21 cellular contexts compared by ENCODE assay signal in genomic region chr7:130195396-130195795, GRCh38. TPM values are rescaled to one million over a fixed set of nuclear protein-coding genes. Genes with fewer than 3 reads are reported as not detected.
A peak's percentile ranks its signal among the peaks of the same experiment; 100 is the strongest.
DNase-seq lines count a peak whose midpoint lies in the region; ATAC-seq, FAIRE-seq and TF ChIP-seq lines count a peak whose summit lies in the region.
"Had no signal": no experiment of that assay in that cellular context is flagged by ENCODE, and none has a peak within 500 bp of the region (broad histone marks: within the 10 kb centered on the region; RNA-seq: fewer than 3 reads in every experiment).

No MANE protein-coding gene starts in this region.

- H3K9ac ChIP-seq in IMR-90 (ENCODE audit: low read depth, low read length): no peak overlapping the region
- no peak overlapping the region for H3K9ac ChIP-seq in K562 (ENCODE audit: insufficient read depth in 1 of 2, low read depth in 2 of 2, low read length in 2 of 2)

- H3K56ac ChIP-seq in IMR-90 (ENCODE audit: extremely low read depth, insufficient read depth, low read length): no peak overlapping the region

- no peak overlapping the region for H2AFZ ChIP-seq in IMR-90 (replicated peaks; ENCODE audit: low read length, poor library complexity)
- H2AFZ ChIP-seq in K562 (ENCODE audit: low read depth, low read length): no peak overlapping the region
- H2AFZ ChIP-seq: GM23338 had no signal

- H2BK5ac ChIP-seq in IMR-90 (ENCODE audit: low read depth, low read length, poor library complexity, severe bottlenecking): no peak overlapping the region

- no peaks in the 10 kb centered on the region for H3K4me1 ChIP-seq in IMR-90 (ENCODE audit: control insufficient read depth, insufficient read depth, low read length)
- H3K4me1 ChIP-seq in K562 (replicated peaks in 1 of 2; ENCODE audit: control insufficient read depth in 2 of 2, insufficient read depth in 2 of 2, low read length in 2 of 2): peaks cover 0 to 4% of the 10 kb centered on the region in 2 experiments; a peak in 2 of 5 replicates
- peaks cover 0 to 5% (median 0%) of the 10 kb centered on the region in 4 donors for H3K4me1 ChIP-seq in tibial nerve
- H3K4me1 ChIP-seq: Caco-2 had no signal

- TF ChIP-seq EP300 in K562 (IDR thresholded peaks at IDR 0.05; ENCODE audit: low read length) (no peak), tibial nerve (IDR thresholded peaks at IDR 0.05) (no peak)

- TF ChIP-seq CTCF in IMR-90 (conservative IDR thresholded peaks at IDR 0.05; ENCODE audit: low read depth, low read length) (no peak), K562 (IDR thresholded peaks at IDR 0.05 in 2 of 3, conservative IDR thresholded peaks at IDR 0.05 in 1 of 3; ENCODE audit: insufficient read depth in 2 of 3, low read depth in 1 of 3, low read length in 3 of 3) (no peak), GM10266 (IDR thresholded peaks at IDR 0.05; ENCODE audit: control insufficient read depth, insufficient read depth, low read depth, missing control alignments) (no peak), tibial nerve (IDR thresholded peaks at IDR 0.05) (no peak)

- dilution Hi-C loops in IMR-90 (cut with HindIII; ENCODE audit: low sequenced_read_pairs, unreplicated experiment): no loop called here

- H3K27ac ChIP-seq in IMR-90 (ENCODE audit: insufficient read depth, low read length) (no peak overlapping the region), K562 (ENCODE audit: extremely low read depth, low read depth, low read length) (no peak overlapping the region), tibial nerve (no peak overlapping the region)
- H3K27ac ChIP-seq: C4-2B, HL-60 had no signal

- no peak overlapping the region for H3K4ac ChIP-seq in IMR-90 (ENCODE audit: low read depth, low read length)

- no peak overlapping the region for H3K18ac ChIP-seq in IMR-90 (ENCODE audit: low read depth, low read length)

- TF ChIP-seq RAD21 in IMR-90 (IDR thresholded peaks at IDR 0.05; ENCODE audit: low read length): no peak
- no peak for TF ChIP-seq RAD21 in K562 (CRISPR knock-in tag; conservative IDR thresholded peaks at IDR 0.05 in 1 of 2, IDR thresholded peaks at IDR 0.05 in 1 of 2)

- no peak overlapping the region for H2AK5ac ChIP-seq in IMR-90 (ENCODE audit: low read depth, low read length)

- no CpG with 5 or more reads among the region's 2 CpGs for WGBS in IMR-90 (ENCODE audit: extremely low coverage in 2 of 2, insufficient read length in 1 of 2), 2 experiments
- 91% methylated on average over 2 of the region's 2 CpGs for WGBS in K562 (ENCODE audit: insufficient coverage, low coverage, missing lambda C conversion rate)
- WGBS in tibial nerve, 2 donors: 96% methylated on average over 2 of the region's 2 CpGs

- no peak overlapping the region for H4K8ac ChIP-seq in IMR-90 (ENCODE audit: low read depth in 2 of 2, low read length in 2 of 2)

- no peak overlapping the region for H2BK120ac ChIP-seq in IMR-90 (ENCODE audit: low read depth, low read length)

- peaks cover 17% of the 10 kb centered on the region for H3K36me3 ChIP-seq in IMR-90 (ENCODE audit: control insufficient read depth, insufficient read depth, low read length)
- H3K36me3 ChIP-seq in K562 (ENCODE audit: control insufficient read depth, insufficient read depth, low read length): peaks cover 96% of the 10 kb centered on the region
- H3K36me3 ChIP-seq in tibial nerve: peaks cover 0 to 72% (median 5%) of the 10 kb centered on the region in 3 donors

- in situ Hi-C loops in IMR-90 (cut with MboI; ENCODE audit: low sequenced_read_pairs): no loop called here
- in situ Hi-C loops in K562 (cut with MboI): no loop called here

- DNase-seq in IMR-90 (no peak), K562 (ENCODE audit: extremely low read depth in 1 of 4, low spot score in 3 of 4) (no peak), NCI-H2107 treated with DMSO at 0.1 percent for 48 hours (lab: John Stamatoyannopoulos, UW; ENCODE audit: unreplicated experiment) (no peak), GM10266 (ENCODE audit: extremely low spot score) (no peak), tibial nerve (ENCODE audit: low spot score in 2 of 2) (no peak)
- DNase-seq: AML-193; Caco-2; CD4-positive, alpha-beta T cell; GDM1; HFFc6 had no signal

- no peak overlapping the region for H3K14ac ChIP-seq in IMR-90 (replicated peaks; ENCODE audit: low read depth, low read length)

- H2AK9ac ChIP-seq in IMR-90 (replicated peaks; ENCODE audit: low read depth, low read length, poor library complexity): no peak overlapping the region

- intact Hi-C loops in IMR-90 (cut with micrococcal nuclease) (no loop called here), K562 (cut with micrococcal nuclease) (no loop called here)

- no peak overlapping the region for H4K5ac ChIP-seq in IMR-90 (ENCODE audit: low read depth, low read length)

- H3K9me1 ChIP-seq in IMR-90 (ENCODE audit: insufficient read depth, low read length) (no peaks in the 10 kb centered on the region), K562 (ENCODE audit: control insufficient read depth, insufficient read depth, low read length) (no peaks in the 10 kb centered on the region)

- H4K91ac ChIP-seq in IMR-90 (ENCODE audit: insufficient read depth, low read depth, low read length): no peak overlapping the region

- H3K4me2 ChIP-seq in IMR-90 (ENCODE audit: low read depth, low read length) (no peak overlapping the region), K562 (ENCODE audit: insufficient read depth, low read length) (no peak overlapping the region)
- H3K4me2 ChIP-seq: GM23338 had no signal

- POLR2A ChIA-PET in IMR-90 (lab: Charles Lee; ENCODE audit: unreplicated experiment) (no interaction called here), K562 (lab: Yijun Ruan, JAX) (interaction anchor here (7.0 kb wide), 1 partner anchor 10 kb away, joined by 47 read pairs; the partner anchor contains the start of gene TMEM209)

- CTCF ChIA-PET in IMR-90 (lab: Yijun Ruan, JAX) (no interaction called here), K562 (lab: Yijun Ruan, JAX; ENCODE audit: low intra/inter-chr PET ratio) (interaction anchor here (0.5 kb wide), 1 partner anchor 26 kb away, joined by 5 read pairs; no protein-coding TSS in a partner anchor)

- peaks cover 20% of the 10 kb centered on the region for H3K79me2 ChIP-seq in K562 (ENCODE audit: control insufficient read depth, insufficient read depth, low read length)

- H4K20me1 ChIP-seq in IMR-90 (ENCODE audit: insufficient read depth, low read length) (no peaks in the 10 kb centered on the region), K562 (replicated peaks; ENCODE audit: control insufficient read depth, insufficient read depth, low read length) (no peaks in the 10 kb centered on the region)

- no peaks in the 10 kb centered on the region for H3K9me3 ChIP-seq in IMR-90 (ENCODE audit: control insufficient read depth, insufficient read depth, low read length)
- no peaks in the 10 kb centered on the region for H3K9me3 ChIP-seq in K562 (replicated peaks; ENCODE audit: control insufficient read depth, insufficient read depth, low read depth, low read length)
- H3K9me3 ChIP-seq in tibial nerve: no peaks in the 10 kb centered on the region
- H3K9me3 ChIP-seq: Caco-2 had no signal

- H3K79me1 ChIP-seq in IMR-90 (ENCODE audit: low read depth in 1 of 2, low read length in 2 of 2): peaks cover 0 to 4% of the 10 kb centered on the region in 2 experiments; a peak in 3 of 4 replicates

- H3K23ac ChIP-seq in IMR-90 (ENCODE audit: low read depth, low read length): no peak overlapping the region

- no peak for ATAC-seq in IMR-90 (ENCODE audit: low read depth)
- ATAC-seq in K562: no peak
- ATAC-seq: GM23338, HCT116 had no signal

- H2BK20ac ChIP-seq in IMR-90 (ENCODE audit: low read depth, low read length): no peak overlapping the region

- BruUV-seq in IMR-90 (replicated peaks; lab: Mats Ljungman, UMichigan) (no TSS peak), K562 (replicated peaks; lab: Mats Ljungman, UMichigan) (no TSS peak)

- H2BK15ac ChIP-seq in IMR-90 (ENCODE audit: low read depth, low read length): no peak overlapping the region

- TF ChIP-seq POLR2A in IMR-90 (IDR thresholded peaks at IDR 0.05; ENCODE audit: low read depth, low read length): no peak
- no peak for TF ChIP-seq POLR2A in K562 (conservative IDR thresholded peaks at IDR 0.05)
- TF ChIP-seq POLR2A in tibial nerve (IDR thresholded peaks at IDR 0.05): no peak

- FAIRE-seq in A204.1 (lab: Jason Lieb, UNC) (peak; percentile 91), K562 (lab: Jason Lieb, UNC) (no peak), islet of Langerhans (lab: Jason Lieb, UNC) (peak; percentile 30)
- FAIRE-seq: D721Med, H54 had no signal

- H3K4me3 ChIP-seq in IMR-90 (ENCODE audit: insufficient read depth, low read depth, low read length) (no peak overlapping the region), K562 (no peak overlapping the region), tibial nerve (no peak overlapping the region)
- H3K4me3 ChIP-seq: GM23338 had no signal

- H3K27me3 ChIP-seq in IMR-90 (ENCODE audit: control insufficient read depth, insufficient read depth, low read length): no peaks in the 10 kb centered on the region
- no peaks in the 10 kb centered on the region for H3K27me3 ChIP-seq in K562 (ENCODE audit: control insufficient read depth in 2 of 2, insufficient read depth in 2 of 2, low read length in 2 of 2)
- H3K27me3 ChIP-seq in tibial nerve: no peaks in the 10 kb centered on the region

RNA-seq across cellular contexts. Expression of gene TMEM209, which starts 9.8 kb away (rescaled TPM):
- total RNA-seq in IMR-90 (2012; rRNA removed) (11.1 and 11.3 TPM in 2 replicates), K562 (2014; rRNA removed) (36.8 and 37.9 TPM in 2 replicates), K562 (2014; rRNA removed; fragmentation: Illumina TruSeq; extraction: Trizol) (77.2 and 88.2 TPM in 2 replicates), K562 (2015; rRNA removed; fragmentation: Illumina TruSeq; extraction: Trizol) (67.3 and 75.1 TPM in 2 replicates), K562 (2021) (68.9 and 76.6 TPM in 2 replicates), tibial nerve (10 to 100 TPM in 2 of 4 donors, 1 to 10 TPM in 2; 9.6 to 17.3 (median 12.5) TPM)
- polyA plus RNA-seq in IMR-90 (2012; rRNA removed) (8.0 and 8.4 TPM in 2 replicates), K562 (2011; rRNA removed) (116 and 182 TPM in 2 replicates), K562 (2014; fragmentation: Illumina TruSeq; extraction: Trizol) (72.4 and 88.5 TPM in 2 replicates), K562 (2014; fragmentation: Nextera tagmentation; extraction: Ambion mirVana) (10 to 100 TPM; 74.6 to 82.1 TPM), K562 (2014; rRNA removed) (42.7 and 48.0 TPM in 2 replicates)
- polyA plus RNA-seq in IMR-90 (2012; cell fraction: cytosol; rRNA removed): 2.9 and 3.7 TPM in 2 replicates
- 2.6 and 6.4 TPM in 2 replicates for polyA plus RNA-seq in IMR-90 (2012; cell fraction: nucleus; rRNA removed; ENCODE audit: low replicate concordance)
- total RNA-seq in K562 (2011; cell fraction: chromatin; rRNA removed; ENCODE audit: low replicate concordance): 270 and 331 TPM in 2 replicates
- 218 and 221 TPM in 2 replicates for total RNA-seq in K562 (2011; cell fraction: nucleolus; rRNA removed)
- total RNA-seq in K562 (2011; cell fraction: nucleoplasm; rRNA removed): 322 and 343 TPM in 2 replicates
- 94.0 and 167 TPM in 2 replicates for polyA plus RNA-seq in K562 (2011; cell fraction: cytosol; rRNA removed)
- 68.4 and 102 TPM in 2 replicates for polyA plus RNA-seq in K562 (2011; cell fraction: nucleus; rRNA removed)
- polyA plus RNA-seq in K562 (2012): 42.4 and 74.7 TPM in 2 replicates
- polyA minus RNA-seq in K562 (2011; rRNA and poly(A)+ RNA removed): 281 and 305 TPM in 2 replicates
- polyA minus RNA-seq in K562 (2011; cell fraction: cytosol; rRNA and poly(A)+ RNA removed): 102 TPM in 2 replicates
- polyA minus RNA-seq in K562 (2011; cell fraction: nucleus; rRNA and poly(A)+ RNA removed): 57.1 and 129 TPM in 2 replicates

RNA-seq across cellular contexts. Expression of gene SSMEM1, which starts 12.3 kb away (rescaled TPM):
- total RNA-seq in IMR-90 (2012; rRNA removed) (not detected in 2 replicates), K562 (2014; rRNA removed) (not detected in 2 replicates), K562 (2014; rRNA removed; fragmentation: Illumina TruSeq; extraction: Trizol) (0.18 and 0.32 TPM in 2 replicates), K562 (2015; rRNA removed; fragmentation: Illumina TruSeq; extraction: Trizol) (not detected in 2 replicates), K562 (2021) (0.16 TPM in 1 of 2 replicates, not detected in the other), tibial nerve (not detected)
- polyA plus RNA-seq in IMR-90 (2012; rRNA removed) (0.07 TPM in 1 of 2 replicates, not detected in the other), K562 (2011; rRNA removed) (0.12 and 0.13 TPM in 2 replicates), K562 (2014; fragmentation: Illumina TruSeq; extraction: Trizol) (0.25 TPM in 1 of 2 replicates, not detected in the other), K562 (2014; fragmentation: Nextera tagmentation; extraction: Ambion mirVana) (under 1 TPM; 0.10 to 0.28 TPM), K562 (2014; rRNA removed) (not detected in 2 replicates)
- not detected in 2 replicates for polyA plus RNA-seq in IMR-90 (2012; cell fraction: cytosol; rRNA removed)
- polyA plus RNA-seq in IMR-90 (2012; cell fraction: nucleus; rRNA removed; ENCODE audit: low replicate concordance): not detected in 2 replicates
- 0.28 TPM in 1 of 2 replicates, not detected in the other for total RNA-seq in K562 (2011; cell fraction: chromatin; rRNA removed; ENCODE audit: low replicate concordance)
- total RNA-seq in K562 (2011; cell fraction: nucleolus; rRNA removed): 0.53 TPM in 1 of 2 replicates, not detected in the other
- not detected in 2 replicates for total RNA-seq in K562 (2011; cell fraction: nucleoplasm; rRNA removed)
- polyA plus RNA-seq in K562 (2011; cell fraction: cytosol; rRNA removed): not detected in 2 replicates
- not detected in 2 replicates for polyA plus RNA-seq in K562 (2011; cell fraction: nucleus; rRNA removed)
- 0.08 and 0.09 TPM in 2 replicates for polyA plus RNA-seq in K562 (2012)
- 0.21 TPM in 1 of 2 replicates, not detected in the other for polyA minus RNA-seq in K562 (2011; rRNA and poly(A)+ RNA removed)
- polyA minus RNA-seq in K562 (2011; cell fraction: cytosol; rRNA and poly(A)+ RNA removed): not detected in 2 replicates
- polyA minus RNA-seq in K562 (2011; cell fraction: nucleus; rRNA and poly(A)+ RNA removed): not detected in 2 replicates
- total RNA-seq: A172; Caco-2; CD4-positive, alpha-beta T cell; GM23338; HFFc6; HT1080 had no signal
- polyA plus RNA-seq: GM23338, IgD-negative memory B cell had no signal
